19 cellular contexts compared by ENCODE assay signal in the genomic region with DNA sequence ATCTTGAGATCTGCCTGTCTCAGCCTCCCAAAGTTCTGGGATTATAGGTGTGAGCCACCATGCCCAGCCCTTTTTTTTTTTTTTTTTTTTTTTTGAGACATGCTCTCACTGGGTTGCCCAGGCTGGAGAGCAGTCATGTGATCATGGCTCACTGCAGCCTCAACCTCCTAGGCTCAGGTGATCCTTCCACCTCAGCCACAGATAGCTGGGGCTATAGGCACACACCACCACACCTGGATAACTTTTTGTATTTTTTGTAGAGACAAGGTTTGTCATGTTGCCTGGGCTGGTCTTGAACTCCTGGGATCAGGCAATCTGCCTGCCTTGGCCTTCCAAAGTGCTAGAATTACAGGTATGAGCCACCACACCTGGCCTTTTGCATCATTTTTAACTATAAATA. TPM values are rescaled to one million over a fixed set of nuclear protein-coding genes. Genes with fewer than 3 reads are reported as not detected.
DNase-seq lines count a peak whose midpoint lies in the region; ATAC-seq, FAIRE-seq and TF ChIP-seq lines count a peak whose summit lies in the region.
"Had no signal": no experiment of that assay in that cellular context is flagged by ENCODE, and none has a peak within 500 bp of the region (broad histone marks: within the 10 kb centered on the region; RNA-seq: fewer than 3 reads in every experiment).

No MANE protein-coding gene starts in this region.

- H4K20me1 ChIP-seq in PC-3 (ENCODE audit: low read length) = no peaks in the 10 kb centered on the region
- H4K20me1 ChIP-seq in astrocyte (ENCODE audit: insufficient read depth, low read length) = no peaks in the 10 kb centered on the region
- H4K20me1 ChIP-seq in fibroblast of lung (ENCODE audit: control insufficient read depth, extremely low read depth, insufficient read depth, low read length) = no peaks in the 10 kb centered on the region
- no peaks in the 10 kb centered on the region for H4K20me1 ChIP-seq in smooth muscle cell (ENCODE audit: low read depth)

- POLR2A ChIA-PET in PC-3 (lab: Charles Lee; ENCODE audit: unreplicated experiment) = no interaction called here

- H3K9me3 ChIP-seq in PC-3 (ENCODE audit: low read length) (no peaks in the 10 kb centered on the region), astrocyte (ENCODE audit: insufficient read depth, low read depth, low read length) (no peaks in the 10 kb centered on the region), fibroblast of lung (ENCODE audit: control insufficient read depth, insufficient read depth, low read depth, low read length) (no peaks in the 10 kb centered on the region), smooth muscle cell (replicated peaks; ENCODE audit: low read depth) (no peaks in the 10 kb centered on the region)
- H3K9me3 ChIP-seq: Caco-2 had no signal

- no peak for ATAC-seq in PC-3
- no peak for ATAC-seq in GM19023 (IDR thresholded peaks at IDR 0.05; ENCODE audit: unreplicated experiment)
- ATAC-seq: HepG2 had no signal

- no peaks in the 10 kb centered on the region for H3K27me3 Mint-ChIP-seq in astrocyte (ENCODE audit: low read depth, unreplicated experiment)

- H3K9me3 Mint-ChIP-seq in astrocyte (ENCODE audit: unreplicated experiment) = no peaks in the 10 kb centered on the region
- H3K9me3 Mint-ChIP-seq: HFFc6 had no signal

- peak overlapping the region; percentile 9 for H3K9ac ChIP-seq in PC-3 (ENCODE audit: low read length)
- H3K9ac ChIP-seq in astrocyte (ENCODE audit: low read length) = no peak overlapping the region
- no peak overlapping the region for H3K9ac ChIP-seq in fibroblast of lung (ENCODE audit: insufficient read depth, low read length)
- no peak overlapping the region for H3K9ac ChIP-seq in smooth muscle cell (ENCODE audit: low read depth)
- H3K9ac ChIP-seq: KMS-11 had no signal

- H3K27me3 ChIP-seq in PC-3 (ENCODE audit: low read length) = no peaks in the 10 kb centered on the region
- no peaks in the 10 kb centered on the region for H3K27me3 ChIP-seq in astrocyte (ENCODE audit: insufficient read depth, low read length)
- no peaks in the 10 kb centered on the region for H3K27me3 ChIP-seq in fibroblast of lung (ENCODE audit: control insufficient read depth, insufficient read depth, low read length)
- H3K27me3 ChIP-seq in smooth muscle cell (ENCODE audit: low read depth) = no peaks in the 10 kb centered on the region

- H3K4me3 Mint-ChIP-seq in astrocyte (ENCODE audit: unreplicated experiment) = no peak overlapping the region
- H3K4me3 Mint-ChIP-seq: HFFc6 had no signal

- H3K4me1 Mint-ChIP-seq in astrocyte (ENCODE audit: low read depth, unreplicated experiment) = no peaks in the 10 kb centered on the region

- no peaks in the 10 kb centered on the region for H3K79me2 ChIP-seq in PC-3 (ENCODE audit: low read length)
- no peaks in the 10 kb centered on the region for H3K79me2 ChIP-seq in astrocyte (ENCODE audit: insufficient read depth, low read length)
- H3K79me2 ChIP-seq in fibroblast of lung (ENCODE audit: control insufficient read depth, insufficient read depth, low read length) = no peaks in the 10 kb centered on the region
- no peaks in the 10 kb centered on the region for H3K79me2 ChIP-seq in smooth muscle cell (ENCODE audit: low read depth)

- intact Hi-C loops in PC-3 (cut with micrococcal nuclease) = loop anchor here (1.0 kb wide), 2 partner anchors 18 to 26 kb away; a partner anchor contains a TSS

- H3K36me3 ChIP-seq in PC-3 (ENCODE audit: low read depth, low read length) = no peaks in the 10 kb centered on the region
- H3K36me3 ChIP-seq in astrocyte (ENCODE audit: insufficient read depth, low read length) = no peaks in the 10 kb centered on the region
- no peaks in the 10 kb centered on the region for H3K36me3 ChIP-seq in fibroblast of lung (ENCODE audit: control insufficient read depth, insufficient read depth, low read length)
- H3K36me3 ChIP-seq in smooth muscle cell (ENCODE audit: low read depth) = no peaks in the 10 kb centered on the region

- DNase-seq in PC-3 = no peak
- no peak for DNase-seq in astrocyte (ENCODE audit: low read depth)
- no peak for DNase-seq in fibroblast of lung (ENCODE audit: low read depth in 2 of 2)
- DNase-seq in smooth muscle cell (lab: John Stamatoyannopoulos, UW; ENCODE audit: unreplicated experiment) = no peak
- no peak for DNase-seq in effector CD4-positive, alpha-beta T cell
- no peak for DNase-seq in NCI-H82 (lab: John Stamatoyannopoulos, UW)
- DNase-seq: Caco-2, DMS153, GOT3, NCI-H1048, NCI-H1436 treated with DMSO at 0.1 percent for 48 hours, NCI-H2029 treated with DMSO at 0.1 percent for 48 hours, NCI-H524, Right ventricle myocardium superior had no signal

- H2AFZ ChIP-seq in PC-3 (ENCODE audit: low read length) (no peak overlapping the region), astrocyte (ENCODE audit: low read depth, low read length) (no peak overlapping the region), fibroblast of lung (ENCODE audit: low read length) (no peak overlapping the region), smooth muscle cell (ENCODE audit: low read depth) (no peak overlapping the region)

- H3K27ac Mint-ChIP-seq in astrocyte (ENCODE audit: unreplicated experiment) = no peak overlapping the region
- H3K27ac Mint-ChIP-seq: HFFc6 had no signal

- H3K9me2 ChIP-seq in PC-3 (replicated peaks; ENCODE audit: low read length) = no peaks in the 10 kb centered on the region

- peak overlapping the region; percentile 26 for H3K4me2 ChIP-seq in PC-3 (ENCODE audit: low read length)
- peak overlapping the region; percentile 35 for H3K4me2 ChIP-seq in astrocyte (ENCODE audit: low read length)
- H3K4me2 ChIP-seq in fibroblast of lung (ENCODE audit: extremely low read depth, insufficient read depth, low read length) = no peak overlapping the region
- H3K4me2 ChIP-seq in smooth muscle cell = no peak overlapping the region
- H3K4me2 ChIP-seq: KMS-11 had no signal

- CTCF ChIA-PET in PC-3 (lab: Charles Lee) = interaction anchor here (0.6 to 1.6 kb wide), 2 partner anchors 17 to 154 kb away, joined by 4 read pairs; no protein-coding TSS in a partner anchor

- no peaks in the 10 kb centered on the region for H3K36me3 Mint-ChIP-seq in astrocyte (ENCODE audit: low read depth, unreplicated experiment)

- H3K4me3 ChIP-seq in PC-3 (ENCODE audit: low read length) (no peak overlapping the region), astrocyte (ENCODE audit: insufficient read depth, low read depth, low read length) (no peak overlapping the region), fibroblast of lung (replicated peaks in 1 of 4; ENCODE audit: control extremely low read depth in 1 of 4, insufficient read depth in 1 of 4, low read depth in 3 of 4, low read length in 4 of 4) (no peak overlapping the region), smooth muscle cell (no peak overlapping the region)

- H3F3A ChIP-seq in PC-3 (ENCODE audit: low read length, unreplicated experiment) (no peaks in the 10 kb centered on the region), smooth muscle cell (ENCODE audit: low read depth) (no peaks in the 10 kb centered on the region)

- TF ChIP-seq CTCF in PC-3 (conservative IDR thresholded peaks at IDR 0.05; ENCODE audit: low read depth, low read length) (no peak), astrocyte (IDR thresholded peaks at IDR 0.05; ENCODE audit: insufficient read depth, low read depth, low read length) (no peak), fibroblast of lung (conservative IDR thresholded peaks at IDR 0.05 in 1 of 2, IDR thresholded peaks at IDR 0.05 in 1 of 2; ENCODE audit: low read depth in 1 of 2, low read length in 2 of 2) (no peak), smooth muscle cell (IDR thresholded peaks at IDR 0.05; ENCODE audit: borderline replicate concordance, insufficient read depth, poor library complexity, severe bottlenecking) (no peak)

- peaks cover 16% of the 10 kb centered on the region for H3K4me1 ChIP-seq in PC-3 (ENCODE audit: insufficient read depth, low read length)
- peaks cover 8% of the 10 kb centered on the region for H3K4me1 ChIP-seq in astrocyte (ENCODE audit: insufficient read depth, low read length)
- H3K4me1 ChIP-seq in fibroblast of lung (ENCODE audit: control insufficient read depth, extremely low read depth, insufficient read depth, low read length) = peaks cover 2% of the 10 kb centered on the region
- H3K4me1 ChIP-seq in smooth muscle cell (ENCODE audit: low read depth) = no peaks in the 10 kb centered on the region
- H3K4me1 ChIP-seq: Caco-2 had no signal

- H3K27ac ChIP-seq in PC-3 (ENCODE audit: low read length) (peak overlapping the region; percentile 51), astrocyte (ENCODE audit: low read depth, low read length) (peak overlapping the region; percentile 7), fibroblast of lung (ENCODE audit: insufficient read depth, low read length) (peak overlapping the region; percentile 28), smooth muscle cell (ENCODE audit: low read depth) (peak overlapping the region; percentile 70)
- H3K27ac ChIP-seq: KMS-11 had no signal

- no peak for FAIRE-seq in astrocyte (lab: Jason Lieb, UNC)
- FAIRE-seq: GM12892, HepG2 had no signal

- no TSS peak for BruUV-seq in PC-3 (replicated peaks; lab: Mats Ljungman, UMichigan)

RNA-seq across cellular contexts. Expression of a gene that starts 17.7 kb away (rescaled TPM):
- total RNA-seq in PC-3 (2014; rRNA removed) (199 and 225 TPM in 2 replicates), astrocyte (191 and 196 TPM in 2 replicates), fibroblast of lung (31.8 and 50.4 TPM in 2 replicates), smooth muscle cell (84.7 and 106 TPM in 2 replicates)
- polyA plus RNA-seq in fibroblast of lung (48.5 and 56.3 TPM in 2 replicates), smooth muscle cell (89.8 and 117 TPM in 2 replicates)
- 56.4 and 56.8 TPM in 2 replicates for polyA plus RNA-seq in fibroblast of lung (2012)
- polyA minus RNA-seq in fibroblast of lung (ENCODE audit: low replicate concordance) = 64.6 and 78.8 TPM in 2 replicates

Comparison
In these comparisons a context has a peak if more than half of its experiments do, and no peak if none do; other contexts are left out.
1. H3K27ac ChIP-seq: peak in every context shown above with its lines; median percentile 70 in smooth muscle cell; 51 in PC-3; 28 in fibroblast of lung; 7 in astrocyte.
2. H3K4me2 ChIP-seq: peak in PC-3 (single experiment) and astrocyte (single experiment); none in fibroblast of lung (single experiment) and smooth muscle cell (single experiment).